In genomic region chr21:44419679-44420078, GRCh38 we compare ENCODE assay signal across 17 cellular contexts.
"Had no signal": no experiment of that assay in that cellular context is flagged by ENCODE, and none has a peak within 500 bp of the region (broad histone marks: within the 10 kb centered on the region; RNA-seq: fewer than 3 reads in every experiment).

No MANE protein-coding gene starts in this region.

- H3K9me3 ChIP-seq: breast epithelium, esophagus muscularis mucosa, psoas muscle, testis, uterus had no signal

- H3K36me3 ChIP-seq: breast epithelium, esophagus muscularis mucosa, uterus had no signal

- H3K27ac Mint-ChIP-seq: nephron had no signal

- H3K4me1 ChIP-seq: breast epithelium, esophagus muscularis mucosa, psoas muscle, testis, uterus had no signal

- FAIRE-seq: endometrium had no signal

- ATAC-seq: left colon; psoas muscle; stimulated activated naive CD8-positive, alpha-beta T cell treated with anti-CD3 and anti-CD28 coated beads, Interleukin-15, amount 100 ng/mL, for 72 hours had no signal

- DNase-seq: activated CD4-positive, alpha-beta T cell treated with anti-CD3 and anti-CD28 coated beads for 4 hours; activated gamma-delta T cell; activated T-cell treated with anti-CD3 and anti-CD28 coated beads for 4 hours; dermis blood vessel endothelial cell; mammary epithelial cell; psoas muscle; stimulated activated CD4-positive, alpha-beta T cell treated with anti-CD3 and anti-CD28 coated beads, Interleukin-4, amount 100 ng/mL, for 4 hours; stimulated activated naive CD8-positive, alpha-beta T cell treated with anti-CD3 and anti-CD28 coated beads, Interleukin-15, amount 100 ng/mL, for 72 hours; T-helper 9 cell; testis; uterus had no signal

- H3K27me3 ChIP-seq: testis had no signal

- H3K27me3 Mint-ChIP-seq: stimulated activated naive CD8-positive, alpha-beta T cell treated with anti-CD3 and anti-CD28 coated beads, Interleukin-15, amount 100 ng/mL, for 72 hours had no signal

- H3K4me3 Mint-ChIP-seq: stimulated activated naive CD8-positive, alpha-beta T cell treated with anti-CD3 and anti-CD28 coated beads, Interleukin-15, amount 100 ng/mL, for 72 hours had no signal

- H3K4me3 ChIP-seq: breast epithelium, esophagus muscularis mucosa, psoas muscle, testis, uterus had no signal

- H3K4me1 Mint-ChIP-seq: stimulated activated naive CD8-positive, alpha-beta T cell treated with anti-CD3 and anti-CD28 coated beads, Interleukin-15, amount 100 ng/mL, for 72 hours had no signal

- H3K27ac ChIP-seq: breast epithelium, esophagus muscularis mucosa, psoas muscle, testis, uterus, VCaP had no signal
